In genomic region chr7:105444342-105444938, GRCh38 we compare ENCODE assay signal across 14 cellular contexts.
"Had no signal": no experiment of that assay in that cellular context is flagged by ENCODE, and none has a peak within 500 bp of the region (broad histone marks: within the 10 kb centered on the region; RNA-seq: fewer than 3 reads in every experiment).

No MANE protein-coding gene starts in this region.

- H3K4me1 ChIP-seq: colonic mucosa, foreskin keratinocyte, heart left ventricle, left lung, neural progenitor cell, pancreas, testis had no signal

- ATAC-seq: activated CD8-positive, alpha-beta memory T cell treated with anti-CD3 and anti-CD28 coated beads, Interleukin-2, amount 10 ng/mL, durations not matched to agents 7 days and 5 days; foreskin keratinocyte; heart left ventricle; left lung; pancreas; stimulated activated naive CD8-positive, alpha-beta T cell treated with anti-CD3 and anti-CD28 coated beads, Interleukin-15, amount 100 ng/mL, for 72 hours; T-cell had no signal

- H3K4me1 Mint-ChIP-seq: neural progenitor cell; stimulated activated naive CD8-positive, alpha-beta T cell treated with anti-CD3 and anti-CD28 coated beads, Interleukin-15, amount 100 ng/mL, for 72 hours had no signal

- H3K4me2 ChIP-seq: neural progenitor cell had no signal

- H3K9me3 Mint-ChIP-seq: neural progenitor cell; stimulated activated naive CD8-positive, alpha-beta T cell treated with anti-CD3 and anti-CD28 coated beads, Interleukin-15, amount 100 ng/mL, for 72 hours; T-cell had no signal

- H3K27ac Mint-ChIP-seq: activated CD8-positive, alpha-beta memory T cell treated with anti-CD3 and anti-CD28 coated beads, Interleukin-2, amount 10 ng/mL, durations not matched to agents 7 days and 5 days; neural progenitor cell; stimulated activated naive CD8-positive, alpha-beta T cell treated with anti-CD3 and anti-CD28 coated beads, Interleukin-15, amount 100 ng/mL, for 72 hours had no signal

- H3K27me3 ChIP-seq: colonic mucosa, foreskin keratinocyte, heart left ventricle, left lung, neural progenitor cell, pancreas, testis had no signal

- H3K36me3 ChIP-seq: colonic mucosa, heart left ventricle, left lung, neural progenitor cell, pancreas had no signal

- H3K4me3 Mint-ChIP-seq: activated CD8-positive, alpha-beta memory T cell treated with anti-CD3 and anti-CD28 coated beads, Interleukin-2, amount 10 ng/mL, durations not matched to agents 7 days and 5 days; neural progenitor cell; stimulated activated naive CD8-positive, alpha-beta T cell treated with anti-CD3 and anti-CD28 coated beads, Interleukin-15, amount 100 ng/mL, for 72 hours; T-cell had no signal

- H3K9ac ChIP-seq: neural progenitor cell had no signal

- H3K27me3 Mint-ChIP-seq: activated CD8-positive, alpha-beta memory T cell treated with anti-CD3 and anti-CD28 coated beads, Interleukin-2, amount 10 ng/mL, durations not matched to agents 7 days and 5 days; stimulated activated naive CD8-positive, alpha-beta T cell treated with anti-CD3 and anti-CD28 coated beads, Interleukin-15, amount 100 ng/mL, for 72 hours; T-cell had no signal

- DNase-seq: activated CD4-positive, alpha-beta T cell treated with anti-CD3 and anti-CD28 coated beads, Interleukin-2, amount 50 U/mL, for 1 hour; activated CD8-positive, alpha-beta memory T cell treated with anti-CD3 and anti-CD28 coated beads, Interleukin-2, amount 10 ng/mL, durations not matched to agents 7 days and 5 days; activated T-cell treated with anti-CD3 and anti-CD28 coated beads, Interleukin-2, amount 50 U/mL, for 48 hours; colonic mucosa; foreskin keratinocyte; heart left ventricle; islet precursor cell; left lung; pancreas; stimulated activated CD4-positive, alpha-beta T cell treated with anti-CD3 and anti-CD28 coated beads, Interleukin-2, amount 100 ng/mL, for 48 hours; stimulated activated naive CD8-positive, alpha-beta T cell treated with anti-CD3 and anti-CD28 coated beads, Interleukin-15, amount 100 ng/mL, for 72 hours; T-cell; testis had no signal

- H3K27ac ChIP-seq: colonic mucosa, foreskin keratinocyte, heart left ventricle, left lung, neural progenitor cell, pancreas, testis had no signal

- H3K4me3 ChIP-seq: colonic mucosa, heart left ventricle, left lung, neural progenitor cell, pancreas, testis had no signal

- H3K36me3 Mint-ChIP-seq: neural progenitor cell, T-cell had no signal
